30 cellular contexts compared by ENCODE assay signal in the genomic region with DNA sequence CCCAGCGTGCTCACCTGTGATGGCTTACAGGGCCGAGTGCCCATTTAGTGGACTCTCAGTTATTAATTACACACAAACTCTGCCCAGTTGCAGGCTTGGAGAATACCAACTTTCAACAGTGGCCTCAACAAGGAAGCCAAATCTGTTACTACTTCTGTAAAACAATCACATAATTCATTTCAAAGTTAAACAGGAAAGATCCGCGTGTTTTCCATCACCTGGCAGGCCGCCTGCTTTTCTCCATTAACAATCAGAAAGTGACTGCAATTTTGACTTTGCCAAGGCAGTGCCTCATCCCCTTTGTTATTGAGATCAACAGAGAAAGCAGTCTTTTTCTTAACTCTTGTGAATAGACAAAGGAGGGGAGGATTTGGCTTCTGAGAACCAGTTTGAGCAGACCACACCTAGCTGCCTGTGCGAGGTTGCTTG.
DNase-seq lines count a peak whose midpoint lies in the region; ATAC-seq, FAIRE-seq and TF ChIP-seq lines count a peak whose summit lies in the region.
"Had no signal": no experiment of that assay in that cellular context is flagged by ENCODE, and none has a peak within 500 bp of the region (broad histone marks: within the 10 kb centered on the region; RNA-seq: fewer than 3 reads in every experiment).

No MANE protein-coding gene starts in this region.

- CTCF ChIA-PET in PC-3 (lab: Charles Lee): no interaction called here

- peak; percentile 62 for DNase-seq in HT-29 (ENCODE audit: low spot score)
- peak; percentile 14 for DNase-seq in PC-3
- peak; percentile 35 for DNase-seq in iPS DF 19.7 (ENCODE audit: low read depth, low spot score)
- DNase-seq in superior temporal gyrus (ENCODE audit: extremely low spot score): peak; percentile 32
- no peak for DNase-seq in activated CD8-positive, alpha-beta memory T cell treated with anti-CD3 and anti-CD28 coated beads, Interleukin-2, amount 50 U/mL, for 4 hours
- DNase-seq in urothelium cell line (ENCODE audit: low spot score): no peak
- DNase-seq: activated CD4-positive, alpha-beta memory T cell treated with anti-CD3 and anti-CD28 coated beads, Interleukin-2, amount 10 ng/mL, durations not matched to agents 7 days and 5 days; activated CD4-positive, alpha-beta T cell treated with anti-CD3 and anti-CD28 coated beads for 1 hour; DND-41; endodermal cell; gastrocnemius medialis; hippocampal formation; left lung; MV-4-11; naive B cell; NCI-H1694; NCI-H526; occipital lobe; RPMI8226; stimulated activated CD8-positive, alpha-beta memory T cell treated with anti-CD3 and anti-CD28 coated beads, Interleukin-4, amount 100 ng/mL, for 48 hours; stomach; T-cell had no signal

- peaks cover 16% of the 10 kb centered on the region for H3K4me1 ChIP-seq in PC-3 (ENCODE audit: insufficient read depth, low read length)
- H3K4me1 ChIP-seq: gastrocnemius medialis, left lung, SJSA1, tibial nerve had no signal

- no peak overlapping the region for H3K27ac ChIP-seq in PC-3 (ENCODE audit: low read length)
- H3K27ac ChIP-seq: cardiac muscle cell, gastrocnemius medialis, left lung, SJSA1, stomach, tibial nerve had no signal

- peaks cover 16% of the 10 kb centered on the region; the same call in 1 of the 2 replicates for H3K27me3 ChIP-seq in PC-3 (ENCODE audit: low read length)
- H3K27me3 ChIP-seq: cardiac muscle cell, gastrocnemius medialis, left lung, SJSA1, tibial nerve had no signal

- no peak for TF ChIP-seq CTCF in PC-3 (conservative IDR thresholded peaks at IDR 0.05; ENCODE audit: low read depth, low read length)

- H3K4me3 ChIP-seq in PC-3 (ENCODE audit: low read length): no peak overlapping the region
- H3K4me3 ChIP-seq: cardiac muscle cell, gastrocnemius medialis, left lung, SJSA1, skin epidermis, stomach, tibial nerve had no signal

- no peak overlapping the region for H3K4me2 ChIP-seq in PC-3 (ENCODE audit: low read length)

- no peaks in the 10 kb centered on the region for H3K9me2 ChIP-seq in PC-3 (replicated peaks; ENCODE audit: low read length)

- intact Hi-C loops in PC-3 (cut with micrococcal nuclease): no loop called here

- H3K9me3 ChIP-seq in PC-3 (ENCODE audit: low read length): no peaks in the 10 kb centered on the region
- H3K9me3 ChIP-seq: gastrocnemius medialis, SJSA1 had no signal

- POLR2A ChIA-PET in PC-3 (lab: Charles Lee; ENCODE audit: unreplicated experiment): no interaction called here

- H4K20me1 ChIP-seq in PC-3 (ENCODE audit: low read length): no peaks in the 10 kb centered on the region

- no peaks in the 10 kb centered on the region for H3K36me3 ChIP-seq in PC-3 (ENCODE audit: low read depth, low read length)
- H3K36me3 ChIP-seq: cardiac muscle cell, gastrocnemius medialis, left lung, SJSA1, stomach, tibial nerve had no signal

- H3K79me2 ChIP-seq in PC-3 (ENCODE audit: low read length): no peaks in the 10 kb centered on the region

- ATAC-seq in PC-3: no peak
- ATAC-seq in GM21619 (IDR thresholded peaks at IDR 0.05; ENCODE audit: unreplicated experiment): no peak
- ATAC-seq: gastrocnemius medialis, left lung, T-cell had no signal

- FAIRE-seq in urothelium cell line (lab: Jason Lieb, UNC): no peak
- FAIRE-seq: GM18507, islet of Langerhans, TTC549 had no signal

- H2AFZ ChIP-seq in PC-3 (ENCODE audit: low read length): no peak overlapping the region

- no peak overlapping the region for H3K9ac ChIP-seq in PC-3 (ENCODE audit: low read length)

- BruUV-seq in PC-3 (replicated peaks; lab: Mats Ljungman, UMichigan): no TSS peak

- no peaks in the 10 kb centered on the region for H3F3A ChIP-seq in PC-3 (ENCODE audit: low read length, unreplicated experiment)

Comparison
In these comparisons a context has a peak if more than half of its experiments do, and no peak if none do; other contexts are left out.
1. DNase-seq: peak in HT-29 (single experiment), PC-3 (single experiment), iPS DF 19.7 (single experiment) and superior temporal gyrus (single experiment); none in activated CD8-positive, alpha-beta memory T cell treated with anti-CD3 and anti-CD28 coated beads, Interleukin-2, amount 50 U/mL, for 4 hours (single experiment) and urothelium cell line (single experiment).